In genomic region chr1:15838721-15839120, GRCh38 we compare ENCODE assay signal across 21 cellular contexts.
"Had no signal": no experiment of that assay in that cellular context is flagged by ENCODE, and none has a peak within 500 bp of the region (broad histone marks: within the 10 kb centered on the region; RNA-seq: fewer than 3 reads in every experiment).

No MANE protein-coding gene starts in this region.

- H3K9me3 ChIP-seq: gastroesophageal sphincter, mucosa of descending colon, neutrophil, psoas muscle, right lobe of liver, thoracic aorta, transverse colon had no signal

- H3K4me1 ChIP-seq: psoas muscle had no signal

- H3K36me3 ChIP-seq: gastroesophageal sphincter, neutrophil, right lobe of liver, thoracic aorta, transverse colon had no signal

- H3K4me3 ChIP-seq: coronary artery, dorsolateral prefrontal cortex, gastroesophageal sphincter, mucosa of descending colon, psoas muscle, right lobe of liver, thoracic aorta, transverse colon had no signal

- DNase-seq: effector CD8-positive, alpha-beta T cell; glutamatergic neuron; islet precursor cell; mammary epithelial cell; mucosa of descending colon; nephron progenitor cell; psoas muscle; retina; right lobe of liver; stimulated activated CD4-positive, alpha-beta T cell treated with anti-CD3 and anti-CD28 coated beads, Interleukin-4, amount 100 ng/mL, for 1 hour; stimulated activated CD8-positive, alpha-beta memory T cell treated with anti-CD3 and anti-CD28 coated beads, Interleukin-4, amount 100 ng/mL, for 48 hours; stimulated activated naive B cell treated with anti-CD40 and anti-IgM and Interleukin-4, amounts not matched to agents 10 μg/mL and 1 μg/mL and 100 μg/mL, for 72 hours; stimulated activated naive CD8-positive, alpha-beta T cell treated with anti-CD3 and anti-CD28 coated beads, Interleukin-15, amount 100 ng/mL, for 72 hours; transverse colon had no signal

- H3K27me3 ChIP-seq: dorsolateral prefrontal cortex, gastroesophageal sphincter, neutrophil, right lobe of liver, transverse colon had no signal

- H3K27me3 Mint-ChIP-seq: stimulated activated naive B cell treated with anti-CD40 and anti-IgM and Interleukin-4, amounts not matched to agents 10 μg/mL and 1 μg/mL and 100 μg/mL, for 72 hours; stimulated activated naive CD8-positive, alpha-beta T cell treated with anti-CD3 and anti-CD28 coated beads, Interleukin-15, amount 100 ng/mL, for 72 hours had no signal

- H3K4me3 Mint-ChIP-seq: nephron progenitor cell had no signal

- H3K27ac Mint-ChIP-seq: nephron progenitor cell; stimulated activated naive B cell treated with anti-CD40 and anti-IgM and Interleukin-4, amounts not matched to agents 10 μg/mL and 1 μg/mL and 100 μg/mL, for 72 hours; stimulated activated naive CD8-positive, alpha-beta T cell treated with anti-CD3 and anti-CD28 coated beads, Interleukin-15, amount 100 ng/mL, for 72 hours had no signal

- H3K9me3 Mint-ChIP-seq: stimulated activated naive B cell treated with anti-CD40 and anti-IgM and Interleukin-4, amounts not matched to agents 10 μg/mL and 1 μg/mL and 100 μg/mL, for 72 hours; stimulated activated naive CD8-positive, alpha-beta T cell treated with anti-CD3 and anti-CD28 coated beads, Interleukin-15, amount 100 ng/mL, for 72 hours had no signal

- H3K27ac ChIP-seq: gastroesophageal sphincter, psoas muscle, right lobe of liver, thoracic aorta, transverse colon had no signal

- ATAC-seq: esophagus mucosa; gastroesophageal sphincter; left lobe of liver; mucosa of descending colon; psoas muscle; right lobe of liver; stimulated activated naive B cell treated with anti-CD40 and anti-IgM and Interleukin-4, amounts not matched to agents 10 μg/mL and 1 μg/mL and 100 μg/mL, for 72 hours; stimulated activated naive CD8-positive, alpha-beta T cell treated with anti-CD3 and anti-CD28 coated beads, Interleukin-15, amount 100 ng/mL, for 72 hours had no signal
